8 cellular contexts compared by ENCODE assay signal in the genomic region with DNA sequence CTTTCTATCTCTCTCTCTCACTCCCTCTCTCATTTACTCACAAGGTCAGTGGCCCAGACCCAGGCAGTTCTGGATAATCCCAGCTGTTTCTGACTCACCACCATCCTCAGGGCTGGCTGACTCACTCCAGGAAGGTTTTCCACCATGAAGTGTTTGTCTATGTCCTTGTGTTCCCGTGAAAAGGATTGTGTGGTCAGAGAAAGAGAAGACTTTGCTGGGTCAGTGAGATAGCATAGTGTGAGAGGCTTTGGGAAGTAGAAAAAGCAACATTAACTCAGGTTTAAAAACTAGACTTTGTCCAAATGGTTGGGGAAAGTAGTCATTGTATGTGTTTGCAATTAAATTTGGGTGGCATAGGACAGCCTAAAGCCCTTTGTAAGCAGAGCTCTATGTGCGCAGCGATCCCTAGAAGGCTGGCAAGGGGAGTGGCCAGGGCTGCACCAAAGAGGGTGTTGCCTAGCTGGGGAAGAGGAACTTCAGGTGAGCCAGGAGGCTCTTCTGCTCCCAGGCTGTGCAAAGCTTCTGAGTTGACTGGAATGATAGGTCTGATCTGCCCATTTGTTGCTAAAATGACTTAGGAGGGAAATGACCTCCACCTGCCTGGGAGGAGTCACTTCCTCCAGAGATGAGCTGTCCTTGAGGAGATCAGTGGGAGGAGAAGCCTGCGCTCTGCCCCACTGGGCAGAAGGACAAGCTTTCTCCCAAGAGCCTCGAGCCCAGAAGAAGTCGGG. TPM values are rescaled to one million over a fixed set of nuclear protein-coding genes. Genes with fewer than 3 reads are reported as not detected.
DNase-seq lines count a peak whose midpoint lies in the region; ATAC-seq and TF ChIP-seq lines count a peak whose summit lies in the region.

No MANE protein-coding gene starts in this region.

- ATAC-seq in lung (ENCODE audit: insufficient read depth, low FRiP score) = peak; percentile 82
- peak; percentile 86 for ATAC-seq in aorta (ENCODE audit: low FRiP score)
- ATAC-seq in HG02571 (IDR thresholded peaks at IDR 0.05; ENCODE audit: unreplicated experiment) = no peak
- ATAC-seq in HG02763 (IDR thresholded peaks at IDR 0.05; ENCODE audit: unreplicated experiment) = no peak

- H3K4me1 ChIP-seq in lung (ENCODE audit: control insufficient read depth in 2 of 2, insufficient read depth in 2 of 2, low read length in 2 of 2) (peaks cover 12 to 21% of the 10 kb centered on the region in 2 donors), aorta (ENCODE audit: control insufficient read depth in 1 of 2, insufficient read depth in 2 of 2, low read length in 2 of 2) (peaks cover 0 to 6% of the 10 kb centered on the region in 2 donors)

- intact Hi-C loops in Calu3 (cut with micrococcal nuclease; ENCODE audit: unreplicated experiment) (loop anchor here (10.0 kb wide), 1 partner anchor 377 kb away; no protein-coding TSS in a partner anchor), aorta (cut with DNase I) (loop anchor here in 1 of 2 donors (5.0 kb wide), 1 partner anchor 120 kb away; no protein-coding TSS in a partner anchor)

- BruUV-seq in Calu3 (replicated peaks; lab: Mats Ljungman, UMichigan) = no TSS peak

- H3K27ac ChIP-seq in brain microvascular endothelial cell (peak overlapping the region; percentile 95), lung (ENCODE audit: low read depth in 1 of 2, low read length in 1 of 2) (peak overlapping the region; percentile 74 to 84), aorta (ENCODE audit: low read depth in 1 of 2, low read length in 2 of 2) (peak overlapping the region; percentile 18 to 82)

- H3K36me3 Mint-ChIP-seq in Calu3 (ENCODE audit: insufficient read depth, unreplicated experiment) = peaks cover 29% of the 10 kb centered on the region

- H3K4me3 Mint-ChIP-seq in Calu3 (ENCODE audit: low read depth, unreplicated experiment) = peak overlapping the region; percentile 43

- H3K36me3 ChIP-seq in brain microvascular endothelial cell (replicated peaks) = no peaks in the 10 kb centered on the region
- H3K36me3 ChIP-seq in lung (ENCODE audit: control insufficient read depth in 2 of 2, insufficient read depth in 2 of 2, low read length in 2 of 2) = no peaks in the 10 kb centered on the region
- H3K36me3 ChIP-seq in aorta (ENCODE audit: control insufficient read depth in 1 of 2, insufficient read depth in 2 of 2, low read length in 1 of 2) = no peaks in the 10 kb centered on the region

- H3K27me3 Mint-ChIP-seq in Calu3 (ENCODE audit: unreplicated experiment) = no peaks in the 10 kb centered on the region

- H3K27me3 ChIP-seq in brain microvascular endothelial cell (replicated peaks) = no peaks in the 10 kb centered on the region
- no peaks in the 10 kb centered on the region for H3K27me3 ChIP-seq in lung (ENCODE audit: control insufficient read depth, insufficient read depth)
- no peaks in the 10 kb centered on the region for H3K27me3 ChIP-seq in aorta (ENCODE audit: control insufficient read depth in 1 of 2, insufficient read depth in 2 of 2, low read length in 1 of 2)

- H3K4me3 ChIP-seq in brain microvascular endothelial cell (ENCODE audit: low read depth, low read length) (peak overlapping the region; percentile 9), lung (no peak overlapping the region), aorta (ENCODE audit: low read length in 2 of 2) (no peak overlapping the region)

- CTCF ChIA-PET in Calu3 (lab: Charles Lee) = interaction anchor here (0.5 to 2.1 kb wide), 15 partner anchors 9 to 969 kb away, joined by 3 to 8 read pairs (median 3); no protein-coding TSS in a partner anchor

- peak overlapping the region; percentile 90 for H3K27ac Mint-ChIP-seq in Calu3 (ENCODE audit: unreplicated experiment)

- WGBS in lung, 2 donors = 46 to 75% methylated on average over 6 of the region's 6 CpGs
- 36 to 53% methylated on average over 6 of the region's 6 CpGs for WGBS in aorta, 2 donors

- in situ Hi-C loops in brain microvascular endothelial cell (cut with HindIII; ENCODE audit: low pct_ligation_motif_present, low sequenced_read_pairs) = no loop called here
- in situ Hi-C loops in GM13977 (cut with MboI; ENCODE audit: low pct_unique_long_range_greater_than_20kb, low sequenced_read_pairs, unreplicated experiment) = no loop called here

- no peaks in the 10 kb centered on the region for H3K9me3 Mint-ChIP-seq in Calu3 (ENCODE audit: low read depth, unreplicated experiment)

- TF ChIP-seq CTCF in Calu3 (IDR thresholded peaks at IDR 0.05; ENCODE audit: unreplicated experiment) = no peak
- no peak for TF ChIP-seq CTCF in brain microvascular endothelial cell (IDR thresholded peaks at IDR 0.05; ENCODE audit: low read depth, low read length, missing control alignments)
- no peak for TF ChIP-seq CTCF in lung (IDR thresholded peaks at IDR 0.05; ENCODE audit: control extremely low read depth, extremely low read depth)
- no peak for TF ChIP-seq CTCF in GM13977 (IDR thresholded peaks at IDR 0.05; ENCODE audit: extremely low read depth, insufficient read depth, missing control alignments)

- DNase-seq in Calu3 (peak; percentile 83), NCI-H187 (lab: John Stamatoyannopoulos, UW) (peak; percentile 52 to 62), brain microvascular endothelial cell (peak; percentile 99), lung (ENCODE audit: low spot score) (peak; percentile 84), aorta (peak; percentile 86), GM13977 (ENCODE audit: low spot score) (no peak)

- H3K4me1 Mint-ChIP-seq in Calu3 (ENCODE audit: low read depth, unreplicated experiment) = peaks cover 67% of the 10 kb centered on the region

- H3K9me3 ChIP-seq in lung (ENCODE audit: control insufficient read depth in 2 of 2, insufficient read depth in 1 of 2, low read length in 1 of 2) (no peaks in the 10 kb centered on the region), aorta (ENCODE audit: control insufficient read depth, low read length) (no peaks in the 10 kb centered on the region)

RNA-seq across cellular contexts. Expression of gene CAPN2, which starts 4.9 kb away (rescaled TPM):
- total RNA-seq in Calu3 (2022) = 250 and 266 TPM in 2 replicates
- 100 to 1,000 TPM; 169 to 353 TPM for total RNA-seq in lung
- polyA plus RNA-seq in lung = 100 to 1,000 TPM; 144 to 168 TPM
- 100 to 1,000 TPM; 208 to 213 TPM for total RNA-seq in aorta
- 100 to 1,000 TPM in 1 of 2 donors, 10 to 100 TPM in 1; 99.8 to 190 TPM for polyA plus RNA-seq in aorta

RNA-seq across cellular contexts. Expression of gene CAPN8, which starts 41.9 kb away (rescaled TPM):
- total RNA-seq in Calu3 (2022) (108 and 158 TPM in 2 replicates), lung (100 to 1,000 TPM in 1 of 2 donors, 10 to 100 TPM in 1; 48.5 to 123 TPM), aorta (under 1 TPM in 1 of 2 donors, not detected in 1; 0.45 TPM)
- polyA plus RNA-seq in lung (100 to 1,000 TPM in 1 of 2 donors, 10 to 100 TPM in 1; 30.5 to 114 TPM), aorta (1 to 10 TPM in 1 of 2 donors, under 1 TPM in 1; 0.33 to 2.9 TPM)

Comparison
In these comparisons a context has a peak if more than half of its experiments do, and no peak if none do; other contexts are left out.
1. ATAC-seq: peak in lung (single experiment) and aorta (single experiment); none in HG02571 (single experiment) and HG02763 (single experiment).
2. RNA of gene CAPN8, which starts 41.9 kb away (total RNA-seq): 48.5 to 123 TPM in lung and 108 to 158 TPM in Calu3; 0.45 TPM in aorta; every median in the first group is over 10 times any median in the second.
3. Peak in every context shown above with its lines, with median percentiles within 50 percentile points of each other: H3K27ac ChIP-seq.